15 cellular contexts compared by ENCODE assay signal in the genomic region with DNA sequence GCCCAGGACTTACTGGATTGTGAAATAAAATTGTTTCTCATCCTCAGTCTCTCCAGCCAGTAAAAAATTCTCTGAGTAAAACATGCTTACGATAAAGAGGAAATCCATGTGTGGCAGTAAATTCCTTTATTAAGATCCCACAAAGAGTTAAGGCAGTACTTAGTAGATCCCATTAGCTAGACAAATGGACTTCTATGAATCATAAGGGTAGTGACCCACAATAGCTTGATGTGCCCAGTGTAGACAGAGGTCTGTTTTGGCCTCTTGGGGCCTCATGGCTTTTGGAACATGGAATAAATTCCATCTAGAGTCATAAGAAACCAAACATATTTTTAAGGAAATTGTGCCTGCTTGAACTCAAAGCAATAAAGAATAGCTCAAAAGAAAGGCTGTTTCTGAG.
A peak's percentile ranks its signal among the peaks of the same experiment; 100 is the strongest.
DNase-seq lines count a peak whose midpoint lies in the region; ATAC-seq and TF ChIP-seq lines count a peak whose summit lies in the region.
"Had no signal": no experiment of that assay in that cellular context is flagged by ENCODE, and none has a peak within 500 bp of the region (broad histone marks: within the 10 kb centered on the region; RNA-seq: fewer than 3 reads in every experiment).

No MANE protein-coding gene starts in this region.

- peak overlapping the region; percentile 57 for H3K9ac ChIP-seq in adipocyte (ENCODE audit: low read length)

- DNase-seq in EH (ENCODE audit: low read depth) (peak; percentile 77), adipocyte (ENCODE audit: low read depth) (no peak), fibroblast of villous mesenchyme (ENCODE audit: low read depth) (peak; percentile 5), tibial artery (no peak), SHP77 (lab: John Stamatoyannopoulos, UW) (no peak)
- DNase-seq in effector CD8-positive, alpha-beta T cell (lab: John Stamatoyannopoulos, UW) = no peak
- DNase-seq: AML-193, DMS79 treated with DMSO at 0.1 percent for 48 hours, H9, Karpas-422, NCI-H1105, NCI-H2081 treated with DMSO at 0.1 percent for 48 hours, Right ventricle myocardium superior had no signal

- H3K27ac ChIP-seq in tibial artery = peak overlapping the region; percentile 42 to 44
- H3K27ac ChIP-seq: SK-N-MC had no signal

- peak overlapping the region; percentile 22 for H3K4me3 ChIP-seq in adipocyte (ENCODE audit: low read length)
- no peak overlapping the region for H3K4me3 ChIP-seq in fibroblast of villous mesenchyme (ENCODE audit: low read depth, low read length)
- no peak overlapping the region for H3K4me3 ChIP-seq in tibial artery
- H3K4me3 ChIP-seq: SK-N-MC had no signal

- no peaks in the 10 kb centered on the region for H3K9me3 ChIP-seq in adipocyte (ENCODE audit: control insufficient read depth, low read length)
- no peaks in the 10 kb centered on the region for H3K9me3 ChIP-seq in tibial artery

- H3K27me3 ChIP-seq in adipocyte (replicated peaks; ENCODE audit: control insufficient read depth, insufficient read depth, low read length) = peaks cover 3% of the 10 kb centered on the region
- H3K27me3 ChIP-seq in tibial artery = no peaks in the 10 kb centered on the region

- intact Hi-C loops in tibial artery (cut with DNase I; ENCODE audit: low total_unique reads) = no loop called here

- TF ChIP-seq CTCF in fibroblast of villous mesenchyme (IDR thresholded peaks at IDR 0.05; ENCODE audit: insufficient read depth, low read depth, low read length) (no peak), tibial artery (IDR thresholded peaks at IDR 0.05) (no peak)

- no peak for ATAC-seq in GM21825 (IDR thresholded peaks at IDR 0.05; ENCODE audit: unreplicated experiment)

- H3K36me3 ChIP-seq in adipocyte (ENCODE audit: control insufficient read depth, insufficient read depth, low read length, severe bottlenecking) = no peaks in the 10 kb centered on the region
- H3K36me3 ChIP-seq in tibial artery = no peaks in the 10 kb centered on the region

- H3K4me1 ChIP-seq in adipocyte (ENCODE audit: control insufficient read depth, insufficient read depth, low read length) = peaks cover 19% of the 10 kb centered on the region
- H3K4me1 ChIP-seq in tibial artery = peaks cover 0 to 18% (median 6%) of the 10 kb centered on the region in 4 donors

Comparison
In these comparisons a context has a peak if more than half of its experiments do, and no peak if none do; other contexts are left out.
1. DNase-seq: peak in EH (single experiment) and fibroblast of villous mesenchyme (single experiment); none in adipocyte (single experiment), tibial artery (0 of 2), SHP77 (0 of 2) and effector CD8-positive, alpha-beta T cell (single experiment).